ENCODE assay signal across 9 cellular contexts in genomic region chr11:64298966-64299846, GRCh38. TPM values are rescaled to one million over a fixed set of nuclear protein-coding genes. Genes with fewer than 3 reads are reported as not detected.
DNase-seq lines count a peak whose midpoint lies in the region; ATAC-seq lines count a peak whose summit lies in the region.
"Had no signal": no experiment of that assay in that cellular context is flagged by ENCODE, and none has a peak within 500 bp of the region (broad histone marks: within the 10 kb centered on the region; RNA-seq: fewer than 3 reads in every experiment).

No MANE protein-coding gene starts in this region.

- H3K27ac Mint-ChIP-seq in activated T-helper 17 cell treated with anti-CD3 and anti-CD28 coated beads, Interleukin-2, amount 50 U/mL, for 72 hours, result no peak overlapping the region

- peaks cover 7% of the 10 kb centered on the region for H3K4me1 Mint-ChIP-seq in activated T-helper 17 cell treated with anti-CD3 and anti-CD28 coated beads, Interleukin-2, amount 50 U/mL, for 72 hours

- peak overlapping the region; percentile 73 for H3K4me3 Mint-ChIP-seq in activated T-helper 17 cell treated with anti-CD3 and anti-CD28 coated beads, Interleukin-2, amount 50 U/mL, for 72 hours

- peaks cover 45% of the 10 kb centered on the region for H3K27me3 Mint-ChIP-seq in activated T-helper 17 cell treated with anti-CD3 and anti-CD28 coated beads, Interleukin-2, amount 50 U/mL, for 72 hours

- peaks cover 4% of the 10 kb centered on the region for H3K36me3 Mint-ChIP-seq in activated T-helper 17 cell treated with anti-CD3 and anti-CD28 coated beads, Interleukin-2, amount 50 U/mL, for 72 hours (ENCODE audit: low read depth)

- ATAC-seq in activated T-helper 17 cell treated with anti-CD3 and anti-CD28 coated beads, Interleukin-2, amount 50 U/mL, for 72 hours (replicated peaks), result no peak
- peak; percentile 45 for ATAC-seq in sciatic nerve
- no peak for ATAC-seq in GM19463 (IDR thresholded peaks at IDR 0.05; ENCODE audit: unreplicated experiment)
- ATAC-seq in HG03457 (IDR thresholded peaks at IDR 0.05; ENCODE audit: unreplicated experiment), result no peak
- ATAC-seq in HG02973 (IDR thresholded peaks at IDR 0.05; ENCODE audit: unreplicated experiment), result no peak

- DNase-seq in Daoy (ENCODE audit: low read depth) (peak; percentile 22), hypothalamus (lab: John Stamatoyannopoulos, UW) (peak in 47 of 51 donors; percentile 21 to 85 (median 59)), sciatic nerve (ENCODE audit: low spot score) (peak; percentile 84), D341Med (ENCODE audit: low spot score) (no peak)

- intact Hi-C loops in sciatic nerve (cut with DNase I), result loop anchor here (10.0 kb wide), 2 partner anchors 94 to 304 kb away; partner anchors contain the start of gene FERMT3

- H3K9me3 Mint-ChIP-seq in activated T-helper 17 cell treated with anti-CD3 and anti-CD28 coated beads, Interleukin-2, amount 50 U/mL, for 72 hours, result no peaks in the 10 kb centered on the region

RNA-seq across cellular contexts. Expression of gene CATSPERZ, which starts 1.0 kb away (rescaled TPM):
- 0.23 and 6.0 TPM in 2 replicates for total RNA-seq in Daoy (2014; rRNA removed; shearing (Covaris generic))
- not detected for total RNA-seq in activated T-helper 17 cell treated with anti-CD3 and anti-CD28 coated beads, Interleukin-2, amount 50 U/mL, for 72 hours
- total RNA-seq in sciatic nerve, result not detected

RNA-seq across cellular contexts. Expression of gene ESRRA, which starts 6.1 kb away (rescaled TPM):
- total RNA-seq in Daoy (2014; rRNA removed; shearing (Covaris generic)), result 35.0 and 37.5 TPM in 2 replicates
- 10 to 100 TPM; 31.2 to 55.7 TPM for total RNA-seq in activated T-helper 17 cell treated with anti-CD3 and anti-CD28 coated beads, Interleukin-2, amount 50 U/mL, for 72 hours
- 17.4 TPM for total RNA-seq in sciatic nerve

RNA-seq across cellular contexts. Expression of gene KCNK4, which starts 8.1 kb away (rescaled TPM):
- 0.23 TPM in 1 of 2 replicates, not detected in the other for total RNA-seq in Daoy (2014; rRNA removed; shearing (Covaris generic))
- total RNA-seq in activated T-helper 17 cell treated with anti-CD3 and anti-CD28 coated beads, Interleukin-2, amount 50 U/mL, for 72 hours, result not detected
- total RNA-seq in sciatic nerve, result not detected
- total RNA-seq: pulmonary artery endothelial cell had no signal

RNA-seq across cellular contexts. Expression of gene GPR137, which starts 13.6 kb away (rescaled TPM):
- 14.3 and 24.6 TPM in 2 replicates for total RNA-seq in Daoy (2014; rRNA removed; shearing (Covaris generic))
- total RNA-seq in activated T-helper 17 cell treated with anti-CD3 and anti-CD28 coated beads, Interleukin-2, amount 50 U/mL, for 72 hours, result 10 to 100 TPM; 40.6 to 41.4 TPM
- total RNA-seq in sciatic nerve, result 34.4 TPM

RNA-seq across cellular contexts. Expression of gene BAD, which starts 14.7 kb away (rescaled TPM):
- 63.5 and 65.9 TPM in 2 replicates for total RNA-seq in Daoy (2014; rRNA removed; shearing (Covaris generic))
- total RNA-seq in activated T-helper 17 cell treated with anti-CD3 and anti-CD28 coated beads, Interleukin-2, amount 50 U/mL, for 72 hours, result 10 to 100 TPM; 21.5 to 38.5 TPM
- 47.4 TPM for total RNA-seq in sciatic nerve
